ENCODE assay signal across 21 cellular contexts in genomic region chr5:96293966-96294886, GRCh38.
DNase-seq lines count a peak whose midpoint lies in the region; ATAC-seq and TF ChIP-seq lines count a peak whose summit lies in the region.
"Had no signal": no experiment of that assay in that cellular context is flagged by ENCODE, and none has a peak within 500 bp of the region (broad histone marks: within the 10 kb centered on the region; RNA-seq: fewer than 3 reads in every experiment).

No MANE protein-coding gene starts in this region.

- H3K4me3 Mint-ChIP-seq in stimulated activated naive B cell treated with anti-CD40 and anti-IgM and Interleukin-4, amounts not matched to agents 10 μg/mL and 1 μg/mL and 100 μg/mL, for 72 hours, result no peak overlapping the region
- H3K4me3 Mint-ChIP-seq: activated CD4-positive, alpha-beta T cell treated with anti-CD3 and anti-CD28 coated beads for 36 hours; activated naive CD8-positive, alpha-beta T cell had no signal

- no peaks in the 10 kb centered on the region for H3K36me3 ChIP-seq in RWPE2 (ENCODE audit: low read depth)
- H3K36me3 ChIP-seq: BE2C, neutrophil, suprapubic skin had no signal

- no peaks in the 10 kb centered on the region for H3K9me3 ChIP-seq in RWPE2 (ENCODE audit: severe bottlenecking)
- H3K9me3 ChIP-seq: BE2C, neutrophil, suprapubic skin had no signal

- H3K27ac Mint-ChIP-seq in stimulated activated naive B cell treated with anti-CD40 and anti-IgM and Interleukin-4, amounts not matched to agents 10 μg/mL and 1 μg/mL and 100 μg/mL, for 72 hours, result no peak overlapping the region
- H3K27ac Mint-ChIP-seq: activated CD4-positive, alpha-beta T cell treated with anti-CD3 and anti-CD28 coated beads for 36 hours; activated naive CD8-positive, alpha-beta T cell had no signal

- H3K9me3 Mint-ChIP-seq in stimulated activated naive B cell treated with anti-CD40 and anti-IgM and Interleukin-4, amounts not matched to agents 10 μg/mL and 1 μg/mL and 100 μg/mL, for 72 hours, result peaks cover 0 to 2% of the 10 kb centered on the region in 2 donors

- no peak for TF ChIP-seq CTCF in RWPE2 (IDR thresholded peaks at IDR 0.05; ENCODE audit: poor library complexity, severe bottlenecking)
- TF ChIP-seq CTCF in omental fat pad (IDR thresholded peaks at IDR 0.05), result no peak

- H3K4me1 ChIP-seq in RWPE2 (ENCODE audit: insufficient read depth, poor library complexity, severe bottlenecking), result peaks cover 25% of the 10 kb centered on the region
- H3K4me1 ChIP-seq: BE2C had no signal

- H3K27ac ChIP-seq in RWPE2 (ENCODE audit: poor library complexity, severe bottlenecking), result peak overlapping the region; percentile 44
- H3K27ac ChIP-seq: neutrophil, suprapubic skin had no signal

- no peak overlapping the region for H3K4me3 ChIP-seq in RWPE2 (ENCODE audit: severe bottlenecking)
- H3K4me3 ChIP-seq: suprapubic skin had no signal

- no peaks in the 10 kb centered on the region for H3K4me1 Mint-ChIP-seq in stimulated activated naive B cell treated with anti-CD40 and anti-IgM and Interleukin-4, amounts not matched to agents 10 μg/mL and 1 μg/mL and 100 μg/mL, for 72 hours

- peak; percentile 68 for ATAC-seq in RWPE2 (ENCODE audit: low read depth)
- no peak for ATAC-seq in stimulated activated naive B cell treated with anti-CD40 and anti-IgM and Interleukin-4, amounts not matched to agents 10 μg/mL and 1 μg/mL and 100 μg/mL, for 72 hours (replicated peaks)
- ATAC-seq in omental fat pad (ENCODE audit: low FRiP score), result no peak
- ATAC-seq: activated CD4-positive, alpha-beta T cell treated with anti-CD3 and anti-CD28 coated beads for 36 hours; HCT116 had no signal

- DNase-seq in DMS53 treated with DMSO at 0.1 percent for 48 hours (lab: John Stamatoyannopoulos, UW; ENCODE audit: unreplicated experiment) (peak; percentile 65), RWPE2 (ENCODE audit: low spot score) (no peak), fibroblast of gingiva (ENCODE audit: low read depth) (peak; percentile 73), myocyte (ENCODE audit: low read depth) (peak; percentile 42), omental fat pad (ENCODE audit: low spot score) (no peak), iPS-NIHi7 (ENCODE audit: extremely low spot score) (no peak)
- DNase-seq in stimulated activated naive B cell treated with anti-CD40 and anti-IgM and Interleukin-4, amounts not matched to agents 10 μg/mL and 1 μg/mL and 100 μg/mL, for 72 hours, result no peak
- no peak for DNase-seq in activated T-cell treated with anti-CD3 and anti-CD28 coated beads, Interleukin-2, amount 50 U/mL, for 1 hour
- DNase-seq: activated CD4-positive, alpha-beta T cell treated with anti-CD3 and anti-CD28 coated beads for 36 hours; BE2C; DND-41; Kasumi-1; mesendoderm; NCI-H187 treated with DMSO at 0.1 percent for 48 hours; NCI-H526 treated with DMSO at 0.1 percent for 48 hours; RPMI8226; T-helper 2 cell had no signal

- peaks cover 0 to 4% of the 10 kb centered on the region in 2 donors for H3K27me3 Mint-ChIP-seq in stimulated activated naive B cell treated with anti-CD40 and anti-IgM and Interleukin-4, amounts not matched to agents 10 μg/mL and 1 μg/mL and 100 μg/mL, for 72 hours

- H3K27me3 ChIP-seq in RWPE2 (ENCODE audit: insufficient read depth, poor library complexity, severe bottlenecking), result no peaks in the 10 kb centered on the region
- H3K27me3 ChIP-seq: BE2C, neutrophil, suprapubic skin had no signal

- no peaks in the 10 kb centered on the region for H3K36me3 Mint-ChIP-seq in stimulated activated naive B cell treated with anti-CD40 and anti-IgM and Interleukin-4, amounts not matched to agents 10 μg/mL and 1 μg/mL and 100 μg/mL, for 72 hours
- H3K36me3 Mint-ChIP-seq: activated naive CD8-positive, alpha-beta T cell had no signal

Comparison
In these comparisons a context has a peak if more than half of its experiments do, and no peak if none do; other contexts are left out.
1. DNase-seq: peak in DMS53 treated with DMSO at 0.1 percent for 48 hours (single experiment), fibroblast of gingiva (single experiment) and myocyte (single experiment); none in RWPE2 (single experiment), stimulated activated naive B cell treated with anti-CD40 and anti-IgM and Interleukin-4, amounts not matched to agents 10 μg/mL and 1 μg/mL and 100 μg/mL, for 72 hours (single experiment), activated T-cell treated with anti-CD3 and anti-CD28 coated beads, Interleukin-2, amount 50 U/mL, for 1 hour (single experiment), omental fat pad (single experiment) and iPS-NIHi7 (single experiment).